Comparison of ENCODE assay signal across 8 cellular contexts in genomic region chr16:14193316-14193871, GRCh38.
DNase-seq lines count a peak whose midpoint lies in the region; ATAC-seq and TF ChIP-seq lines count a peak whose summit lies in the region.

No MANE protein-coding gene starts in this region.

- no peaks in the 10 kb centered on the region for H3K4me1 ChIP-seq in mammary epithelial cell (ENCODE audit: insufficient read depth, low read length)

- H3K36me3 ChIP-seq in mammary epithelial cell (ENCODE audit: insufficient read depth, low read length), result no peaks in the 10 kb centered on the region

- CTCF ChIA-PET in mammary epithelial cell (lab: Charles Lee; ENCODE audit: low non-redundant PET), result no interaction called here

- H2AFZ ChIP-seq in mammary epithelial cell (ENCODE audit: low read depth, low read length), result no peak overlapping the region

- no peaks in the 10 kb centered on the region for H3K9me3 ChIP-seq in mammary epithelial cell (replicated peaks; ENCODE audit: insufficient read depth, low read length)

- in situ Hi-C loops in mammary epithelial cell (cut with MboI; ENCODE audit: low sequenced_read_pairs in 2 of 2), result no loop called here

- ATAC-seq in GM18868 (IDR thresholded peaks at IDR 0.05; ENCODE audit: unreplicated experiment), result peak; percentile 66
- peak; percentile 88 for ATAC-seq in HG02798 (IDR thresholded peaks at IDR 0.05; ENCODE audit: poor library complexity, unreplicated experiment)

- TF ChIP-seq CTCF in mammary epithelial cell (conservative IDR thresholded peaks at IDR 0.05 in 1 of 2, IDR thresholded peaks at IDR 0.05 in 1 of 2; ENCODE audit: extremely low read depth in 1 of 2, insufficient read depth in 1 of 2, low read depth in 1 of 2, low read length in 2 of 2), result no peak

- H3K9ac ChIP-seq in mammary epithelial cell (ENCODE audit: insufficient read depth, low read length), result no peak overlapping the region

- peaks cover 0 to under 1% (median 0%) of the 10 kb centered on the region in 3 donors for H3K36me3 Mint-ChIP-seq in immature natural killer cell

- H4K20me1 ChIP-seq in mammary epithelial cell (ENCODE audit: insufficient read depth, low read length), result no peaks in the 10 kb centered on the region

- H3K4me3 Mint-ChIP-seq in immature natural killer cell, result peak overlapping the region; percentile 30 to 80 (median 58)

- H3K9me3 Mint-ChIP-seq in immature natural killer cell, result no peaks in the 10 kb centered on the region

- peak; percentile 64 for DNase-seq in NCI-H510A (lab: John Stamatoyannopoulos, UW)
- peak in 1 of 3 donors; percentile 10 for DNase-seq in immature natural killer cell
- DNase-seq in putamen (ENCODE audit: low spot score), result no peak
- DNase-seq in hypothalamus (lab: John Stamatoyannopoulos, UW), result no peak
- no peak for DNase-seq in Ammon's horn (ENCODE audit: low spot score)
- no peak for DNase-seq in mammary epithelial cell

- intact Hi-C loops in mammary epithelial cell (cut with micrococcal nuclease), result loop anchor here (5.0 kb wide), 1 partner anchor 271 kb away; the partner anchor contains the start of gene ERCC4

- no TSS peak for BruUV-seq in mammary epithelial cell (replicated peaks; lab: Mats Ljungman, UMichigan)

- H3K79me2 ChIP-seq in mammary epithelial cell (ENCODE audit: insufficient read depth, low read length), result peaks cover 2% of the 10 kb centered on the region

- WGBS in mammary epithelial cell (ENCODE audit: low coverage, missing lambda C conversion rate), result 97% methylated on average over 6 of the region's 6 CpGs

- H3K4me2 ChIP-seq in mammary epithelial cell (ENCODE audit: insufficient read depth, low read depth, low read length), result no peak overlapping the region

- dilution Hi-C loops in mammary epithelial cell (cut with HindIII; ENCODE audit: low sequenced_read_pairs), result no loop called here

- H3K27me3 ChIP-seq in mammary epithelial cell (ENCODE audit: insufficient read depth, low read length), result no peaks in the 10 kb centered on the region

- H3K27me3 Mint-ChIP-seq in immature natural killer cell (ENCODE audit: low read depth in 3 of 3), result no peaks in the 10 kb centered on the region

- H3K27ac Mint-ChIP-seq in immature natural killer cell, result peak overlapping the region in 5 of 6 donors; percentile 4 to 80 (median 65)

- no peak overlapping the region for H3K27ac ChIP-seq in mammary epithelial cell (ENCODE audit: insufficient read depth, low read depth, low read length)

- H3K4me1 Mint-ChIP-seq in immature natural killer cell, result peaks cover 14 to 18% of the 10 kb centered on the region in 2 donors

- H3K4me3 ChIP-seq in mammary epithelial cell (replicated peaks in 1 of 3; ENCODE audit: insufficient read depth in 1 of 3, low read depth in 2 of 3, low read length in 3 of 3), result no peak overlapping the region
